Comparison of ENCODE assay signal across 8 cellular contexts in genomic region chr10:92517034-92517655, GRCh38. TPM values are rescaled to one million over a fixed set of nuclear protein-coding genes. Genes with fewer than 3 reads are reported as not detected.
DNase-seq lines count a peak whose midpoint lies in the region; ATAC-seq, FAIRE-seq and TF ChIP-seq lines count a peak whose summit lies in the region.

No MANE protein-coding gene starts in this region.

- H3K4me3 ChIP-seq in AG04450 (ENCODE audit: low read depth, low read length), result no peak overlapping the region
- no peak overlapping the region for H3K4me3 ChIP-seq in OCI-LY3 (ENCODE audit: low read length)

- peak; percentile 82 for TF ChIP-seq CTCF in AG04450 (IDR thresholded peaks at IDR 0.05; ENCODE audit: low read depth, low read length)
- TF ChIP-seq CTCF in OCI-LY3 (IDR thresholded peaks at IDR 0.05; ENCODE audit: low read depth, low read length), result peak; percentile 79

- no peaks in the 10 kb centered on the region for H3K36me3 ChIP-seq in OCI-LY3 (replicated peaks; ENCODE audit: low read depth, low read length)

- H3K79me2 ChIP-seq in OCI-LY3 (ENCODE audit: low read length), result no peaks in the 10 kb centered on the region

- POLR2A ChIA-PET in AG04450 (lab: Yijun Ruan, JAX), result interaction anchor here (1.5 kb wide), 1 partner anchor 57 kb away, joined by 8 read pairs; the partner anchor contains the start of gene IDE

- no peak overlapping the region for H2AFZ ChIP-seq in OCI-LY3 (ENCODE audit: low read depth, low read length)

- no peak overlapping the region for H3K4me2 ChIP-seq in OCI-LY3 (ENCODE audit: low read length)

- H3K36me3 Mint-ChIP-seq in natural killer cell treated with Interleukin-12 subunit alpha and Interleukin-12 subunit beta and Interleukin-15 and Interleukin-18, amount 100 ng/mL, for 72 hours, result peaks cover under 1% of the 10 kb centered on the region

- FAIRE-seq in HTR-8/SVneo (lab: Jason Lieb, UNC), result no peak

- H3K9ac ChIP-seq in OCI-LY3 (ENCODE audit: low read length), result no peak overlapping the region

- no peak overlapping the region for H3K27ac ChIP-seq in AG04450 (ENCODE audit: low read depth, low read length)
- no peak overlapping the region for H3K27ac ChIP-seq in OCI-LY3 (ENCODE audit: low read length)

- ATAC-seq in GM18511 (IDR thresholded peaks at IDR 0.05; ENCODE audit: unreplicated experiment), result peak; percentile 81
- peak; percentile 75 to 79 for ATAC-seq in natural killer cell treated with Interleukin-12 subunit alpha and Interleukin-12 subunit beta and Interleukin-15 and Interleukin-18, amount 100 ng/mL, for 72 hours
- peak; percentile 81 for ATAC-seq in stimulated activated naive CD8-positive, alpha-beta T cell treated with anti-CD3 and anti-CD28 coated beads, Interleukin-15, Interleukin-2, amounts not matched to agents 100 U/mL and 50 U/mL, for 24 hours

- no peaks in the 10 kb centered on the region for H3K4me1 Mint-ChIP-seq in natural killer cell treated with Interleukin-12 subunit alpha and Interleukin-12 subunit beta and Interleukin-15 and Interleukin-18, amount 100 ng/mL, for 72 hours (ENCODE audit: low read depth in 2 of 2)

- no peak overlapping the region for H3K4me3 Mint-ChIP-seq in natural killer cell treated with Interleukin-12 subunit alpha and Interleukin-12 subunit beta and Interleukin-15 and Interleukin-18, amount 100 ng/mL, for 72 hours

- H3K4me1 ChIP-seq in OCI-LY3 (ENCODE audit: low read length), result no peaks in the 10 kb centered on the region

- peak; percentile 61 for DNase-seq in AG04450 (ENCODE audit: low read depth, low spot score)
- peak; percentile 67 for DNase-seq in HTR-8/SVneo (ENCODE audit: insufficient read length, low spot score)
- DNase-seq in activated T-cell treated with anti-CD3 and anti-CD28 coated beads for 1 hour (ENCODE audit: low read depth), result peak; percentile 54
- DNase-seq in erythroblast (lab: John Stamatoyannopoulos, UW), result peak; percentile 85 to 90
- peak; percentile 85 for DNase-seq in natural killer cell treated with Interleukin-12 subunit alpha and Interleukin-12 subunit beta and Interleukin-15 and Interleukin-18, amount 100 ng/mL, for 72 hours (ENCODE audit: low spot score)
- DNase-seq in stimulated activated naive CD8-positive, alpha-beta T cell treated with anti-CD3 and anti-CD28 coated beads, Interleukin-15, Interleukin-2, amounts not matched to agents 100 U/mL and 50 U/mL, for 24 hours, result peak; percentile 70

- no peaks in the 10 kb centered on the region for H3K27me3 Mint-ChIP-seq in natural killer cell treated with Interleukin-12 subunit alpha and Interleukin-12 subunit beta and Interleukin-15 and Interleukin-18, amount 100 ng/mL, for 72 hours

- H4K20me1 ChIP-seq in OCI-LY3 (ENCODE audit: insufficient read depth, low read length), result no peaks in the 10 kb centered on the region

- TF ChIP-seq POLR2A in erythroblast (IDR thresholded peaks at IDR 0.05; ENCODE audit: low read length), result no peak

- no peak overlapping the region for H3K27ac Mint-ChIP-seq in natural killer cell treated with Interleukin-12 subunit alpha and Interleukin-12 subunit beta and Interleukin-15 and Interleukin-18, amount 100 ng/mL, for 72 hours

- no peaks in the 10 kb centered on the region for H3K9me3 ChIP-seq in AG04450 (ENCODE audit: control insufficient read depth, insufficient read depth, low read length)
- H3K9me3 ChIP-seq in OCI-LY3 (ENCODE audit: insufficient read depth, low read length), result no peaks in the 10 kb centered on the region

- H3K27me3 ChIP-seq in AG04450 (ENCODE audit: control insufficient read depth, insufficient read depth, low read length) (no peaks in the 10 kb centered on the region), OCI-LY3 (ENCODE audit: low read depth, low read length) (no peaks in the 10 kb centered on the region)

- CTCF ChIA-PET in AG04450 (lab: Charles Lee), result interaction anchor here (0.5 to 4.7 kb wide), 29 partner anchors 10 to 366 kb away, joined by 3 to 78 read pairs (median 4); partner anchors contain the start of gene IDE

- H3K9me3 Mint-ChIP-seq in natural killer cell treated with Interleukin-12 subunit alpha and Interleukin-12 subunit beta and Interleukin-15 and Interleukin-18, amount 100 ng/mL, for 72 hours, result no peaks in the 10 kb centered on the region

RNA-seq across cellular contexts. Expression of gene IDE, which starts 56.7 kb away (rescaled TPM):
- polyA plus RNA-seq in AG04450 (2011; rRNA removed), result 31.2 and 39.0 TPM in 2 replicates
- polyA minus RNA-seq in AG04450 (2011; rRNA and poly(A)+ RNA removed), result 35.4 and 50.4 TPM in 2 replicates
- total RNA-seq in natural killer cell treated with Interleukin-12 subunit alpha and Interleukin-12 subunit beta and Interleukin-15 and Interleukin-18, amount 100 ng/mL, for 72 hours, result 10 to 100 TPM; 41.4 to 52.8 TPM
